10 cellular contexts compared by ENCODE assay signal in genomic region chr4:4480685-4481393, GRCh38.
A peak's percentile ranks its signal among the peaks of the same experiment; 100 is the strongest.
DNase-seq lines count a peak whose midpoint lies in the region; ATAC-seq and TF ChIP-seq lines count a peak whose summit lies in the region.
"Had no signal": no experiment of that assay in that cellular context is flagged by ENCODE, and none has a peak within 500 bp of the region (broad histone marks: within the 10 kb centered on the region; RNA-seq: fewer than 3 reads in every experiment).

No MANE protein-coding gene starts in this region.

- no peaks in the 10 kb centered on the region for H3K9me3 ChIP-seq in psoas muscle

- ATAC-seq in psoas muscle: peak in 1 of 4 donors; percentile 51
- no peak for ATAC-seq in HG02938 (IDR thresholded peaks at IDR 0.05; ENCODE audit: unreplicated experiment)
- ATAC-seq in GM18519 (IDR thresholded peaks at IDR 0.05; ENCODE audit: low FRiP score, unreplicated experiment): no peak

- TF ChIP-seq CTCF in GM12873 (IDR thresholded peaks at IDR 0.05; ENCODE audit: insufficient read depth, low read depth, low read length, missing control alignments) (peak; percentile 21), RWPE1 (conservative IDR thresholded peaks at IDR 0.05; ENCODE audit: low read depth) (peak; percentile 35; the same call in 1 of the 2 replicates), fibroblast of the aortic adventitia (IDR thresholded peaks at IDR 0.05; ENCODE audit: insufficient read depth, low read length) (peak; percentile 73), psoas muscle (IDR thresholded peaks at IDR 0.05) (peak; percentile 17)

- CTCF ChIA-PET in RWPE1 (lab: Yijun Ruan, JAX): interaction anchor here (1.5 kb wide), 1 partner anchor 50 kb away, joined by 3 read pairs; no protein-coding TSS in a partner anchor

- H3K36me3 ChIP-seq in psoas muscle (ENCODE audit: insufficient read depth in 1 of 2, low read depth in 1 of 2): no peaks in the 10 kb centered on the region

- intact Hi-C loops in psoas muscle (cut with DNase I): loop anchor here (10.0 kb wide), 2 partner anchors 394 to 1334 kb away; no protein-coding TSS in a partner anchor

- no peak for DNase-seq in RWPE1 (ENCODE audit: low spot score)
- peak; percentile 51 for DNase-seq in fibroblast of the aortic adventitia (ENCODE audit: low read depth)
- no peak for DNase-seq in psoas muscle
- DNase-seq in ureter (ENCODE audit: low spot score): no peak
- DNase-seq in NCI-H146 treated with DMSO at 0.1 percent for 48 hours (lab: John Stamatoyannopoulos, UW; ENCODE audit: unreplicated experiment): no peak
- DNase-seq: T-helper 1 cell had no signal

- peaks cover 12% of the 10 kb centered on the region for H3K4me1 ChIP-seq in psoas muscle

- POLR2A ChIA-PET in RWPE1 (lab: Yijun Ruan, JAX; ENCODE audit: low non-redundant PET): no interaction called here

- H3K4me3 ChIP-seq in fibroblast of the aortic adventitia (ENCODE audit: low read depth, low read length): no peak overlapping the region
- H3K4me3 ChIP-seq in psoas muscle: no peak overlapping the region

- no peaks in the 10 kb centered on the region for H3K27me3 ChIP-seq in psoas muscle (ENCODE audit: insufficient read depth in 3 of 3, low read length in 2 of 3)

- WGBS in psoas muscle, 3 donors: 46 to 65% (median 46%) methylated on average over 6 of the region's 6 CpGs

- H3K27ac ChIP-seq in RWPE1: no peak overlapping the region
- no peak overlapping the region for H3K27ac ChIP-seq in psoas muscle
- H3K27ac ChIP-seq: epithelial cell of prostate had no signal

Comparison
In these comparisons a context has a peak if more than half of its experiments do, and no peak if none do; other contexts are left out.
1. CTCF ChIP-seq: peak in every context shown above with its lines; median percentile 73 in fibroblast of the aortic adventitia; 35 in RWPE1; 21 in GM12873; 17 in psoas muscle.